ENCODE assay signal across 8 cellular contexts in genomic region chr9:122991370-122991830, GRCh38. TPM values are rescaled to one million over a fixed set of nuclear protein-coding genes. Genes with fewer than 3 reads are reported as not detected.
DNase-seq lines count a peak whose midpoint lies in the region; ATAC-seq and TF ChIP-seq lines count a peak whose summit lies in the region.

No MANE protein-coding gene starts in this region.

- in situ Hi-C loops in T47D (cut with HindIII; ENCODE audit: low pct_unique_long_range_greater_than_20kb, low sequenced_read_pairs), result no loop called here

- no peak overlapping the region for H3K27ac ChIP-seq in DOHH2 (ENCODE audit: low read depth, low read length)

- H3K36me3 ChIP-seq in DOHH2 (ENCODE audit: control insufficient read depth, low read length) (peaks cover 38% of the 10 kb centered on the region), kidney epithelial cell (ENCODE audit: control insufficient read depth, insufficient read depth, low read length) (no peaks in the 10 kb centered on the region)

- H3K27me3 ChIP-seq in DOHH2 (ENCODE audit: control insufficient read depth, low read length) (no peaks in the 10 kb centered on the region), kidney epithelial cell (ENCODE audit: control insufficient read depth, insufficient read depth, low read length) (no peaks in the 10 kb centered on the region)

- peak; percentile 66 for ATAC-seq in HG03060 (IDR thresholded peaks at IDR 0.05; ENCODE audit: low read depth, unreplicated experiment)

- peak; percentile 28 for DNase-seq in SKM-1 (lab: John Stamatoyannopoulos, UW; ENCODE audit: unreplicated experiment)
- peak; percentile 9 to 59 for DNase-seq in T47D (ENCODE audit: low read depth in 1 of 2, low spot score in 1 of 2)
- DNase-seq in kidney epithelial cell (ENCODE audit: low read depth), result peak; percentile 86
- peak; percentile 19 to 62 for DNase-seq in stimulated activated CD4-positive, alpha-beta T cell treated with anti-CD3 and anti-CD28 coated beads, Interleukin-4, amount 100 ng/mL, for 4 hours
- DNase-seq in KG1 (lab: John Stamatoyannopoulos, UW), result no peak
- no peak for DNase-seq in GM19240 (ENCODE audit: insufficient read length, low spot score)

- no peaks in the 10 kb centered on the region for H3K4me1 ChIP-seq in DOHH2 (ENCODE audit: control insufficient read depth, low read length)

- no peak overlapping the region for H3K4me2 ChIP-seq in DOHH2 (ENCODE audit: low read length)

- H3F3A ChIP-seq in DOHH2 (ENCODE audit: control insufficient read depth, insufficient read depth), result 0 out of 2 replicates have a peak, but pooled peaks cover 3% of the 10 kb centered on the region

- no peaks in the 10 kb centered on the region for H3K9me2 ChIP-seq in DOHH2 (replicated peaks; ENCODE audit: control insufficient read depth, low read length)

- TF ChIP-seq CTCF in DOHH2 (IDR thresholded peaks at IDR 0.05; ENCODE audit: low read depth, low read length, poor library complexity, severe bottlenecking) (peak; percentile 66), kidney epithelial cell (IDR thresholded peaks at IDR 0.05; ENCODE audit: insufficient read depth, low read length, poor library complexity, severe bottlenecking) (peak; percentile 64)

- no peak overlapping the region for H3K4me3 ChIP-seq in DOHH2 (ENCODE audit: low read length)
- H3K4me3 ChIP-seq in kidney epithelial cell (ENCODE audit: low read depth, low read length), result no peak overlapping the region

- H3K79me2 ChIP-seq in DOHH2 (ENCODE audit: control insufficient read depth, low read length), result no peaks in the 10 kb centered on the region; the same call in 1 of the 2 replicates

- no peaks in the 10 kb centered on the region for H4K20me1 ChIP-seq in DOHH2 (ENCODE audit: control insufficient read depth, insufficient read depth, low read depth, low read length)

- no peaks in the 10 kb centered on the region for H3K9me3 ChIP-seq in DOHH2 (ENCODE audit: control insufficient read depth, insufficient read depth, low read length)

RNA-seq across cellular contexts. Expression of gene GPR21, which starts 42.1 kb away (rescaled TPM):
- 0.63 TPM in 1 of 2 replicates, not detected in the other for total RNA-seq in kidney epithelial cell

RNA-seq across cellular contexts. Expression of gene RABGAP1, which starts 50.6 kb away (rescaled TPM):
- 19.1 and 27.4 TPM in 2 replicates for total RNA-seq in kidney epithelial cell

Comparison
In these comparisons a context has a peak if more than half of its experiments do, and no peak if none do; other contexts are left out.
1. DNase-seq: peak in SKM-1 (single experiment), T47D (2 of 2), kidney epithelial cell (single experiment) and stimulated activated CD4-positive, alpha-beta T cell treated with anti-CD3 and anti-CD28 coated beads, Interleukin-4, amount 100 ng/mL, for 4 hours (2 of 2); none in KG1 (single experiment) and GM19240 (single experiment).